In genomic region chr14:91548145-91548544, GRCh38 we compare ENCODE assay signal across 23 cellular contexts.
"Had no signal": no experiment of that assay in that cellular context is flagged by ENCODE, and none has a peak within 500 bp of the region (broad histone marks: within the 10 kb centered on the region; RNA-seq: fewer than 3 reads in every experiment).

No MANE protein-coding gene starts in this region.

- H3K36me3 ChIP-seq: esophagus muscularis mucosa, gastrocnemius medialis, heart right ventricle, left lung, lower lobe of right lung had no signal

- H3K27me3 ChIP-seq: gastrocnemius medialis, left lung had no signal

- ATAC-seq: foreskin keratinocyte; gastrocnemius medialis; heart right ventricle; left cardiac atrium; left lung; left ventricle myocardium superior; lower lobe of right lung; mucosa of descending colon; naive thymus-derived CD8-positive, alpha-beta T cell had no signal

- H3K27ac ChIP-seq: coronary artery, dorsolateral prefrontal cortex, esophagus muscularis mucosa, foreskin keratinocyte, gastrocnemius medialis, heart right ventricle, left lung, lower lobe of right lung had no signal

- H3K4me1 ChIP-seq: esophagus muscularis mucosa, foreskin keratinocyte, gastrocnemius medialis, heart right ventricle, left lung, lower lobe of right lung had no signal

- H3K4me3 ChIP-seq: coronary artery, dorsolateral prefrontal cortex, esophagus muscularis mucosa, gastrocnemius medialis, heart right ventricle, left lung, lower lobe of right lung, mucosa of descending colon had no signal

- FAIRE-seq: endothelial cell of umbilical vein, islet of Langerhans, keratinocyte had no signal

- H3K9me3 ChIP-seq: esophagus muscularis mucosa, gastrocnemius medialis, left lung, lower lobe of right lung, mucosa of descending colon had no signal

- DNase-seq: dermis blood vessel endothelial cell; dorsolateral prefrontal cortex; effector CD4-positive, alpha-beta T cell; effector memory CD4-positive, alpha-beta T cell; foreskin keratinocyte; gastrocnemius medialis; glutamatergic neuron; head of caudate nucleus; heart right ventricle; hippocampal formation; left cardiac atrium; left lung; left ventricle myocardium superior; lower lobe of right lung; mesenchymal stem cell; mucosa of descending colon; naive B cell; naive thymus-derived CD8-positive, alpha-beta T cell had no signal
